22 cellular contexts compared by ENCODE assay signal in genomic region chr5:122447941-122448340, GRCh38.
"Had no signal": no experiment of that assay in that cellular context is flagged by ENCODE, and none has a peak within 500 bp of the region (broad histone marks: within the 10 kb centered on the region; RNA-seq: fewer than 3 reads in every experiment).

No MANE protein-coding gene starts in this region.

- H3K27ac ChIP-seq: left ventricle myocardium inferior, right atrium auricular region, right lobe of liver, tibial nerve, uterus had no signal

- H3K4me1 ChIP-seq: left ventricle myocardium inferior, right atrium auricular region, right lobe of liver, tibial nerve, uterus had no signal

- ATAC-seq: mucosa of descending colon; naive thymus-derived CD4-positive, alpha-beta T cell; natural killer cell treated with Interleukin-12 subunit alpha and Interleukin-12 subunit beta and Interleukin-15 and Interleukin-18, amount 100 ng/mL, for 72 hours; right lobe of liver; stimulated activated memory B cell treated with anti-CD40 and anti-IgM and Interleukin-4, amounts not matched to agents 10 μg/mL and 1 μg/mL and 100 μg/mL, for 72 hours; stimulated activated naive CD8-positive, alpha-beta T cell treated with anti-CD3 and anti-CD28 coated beads, Interleukin-15, amount 100 ng/mL, for 72 hours had no signal

- H3K4me2 ChIP-seq: smooth muscle cell had no signal

- H3K27me3 ChIP-seq: ovary, right atrium auricular region, right lobe of liver, tibial nerve, uterus had no signal

- H3K9me3 ChIP-seq: left ventricle myocardium inferior, mucosa of descending colon, ovary, right atrium auricular region, right lobe of liver, tibial nerve, uterus had no signal

- H3K4me3 ChIP-seq: left ventricle myocardium inferior, lung, mucosa of descending colon, ovary, right atrium auricular region, right lobe of liver, smooth muscle cell, tibial nerve, uterus had no signal

- H3K36me3 ChIP-seq: left ventricle myocardium inferior, ovary, right atrium auricular region, uterus had no signal

- DNase-seq: islet precursor cell; left ventricle myocardium inferior; mesendoderm; midbrain; mucosa of descending colon; naive thymus-derived CD4-positive, alpha-beta T cell; ovary; right lobe of liver; stimulated activated CD4-positive, alpha-beta T cell treated with anti-CD3 and anti-CD28 coated beads, Interleukin-1b, Interleukin-23, amount 100 ng/mL, for 48 hours; stimulated activated CD4-positive, alpha-beta T cell treated with anti-CD3 and anti-CD28 coated beads, Interleukin-2, amount 100 ng/mL, for 48 hours; stimulated activated CD4-positive, alpha-beta T cell treated with anti-CD3 and anti-CD28 coated beads, Interleukin-4, amount 100 ng/mL, for 4 hours; stimulated activated CD8-positive, alpha-beta memory T cell treated with anti-CD3 and anti-CD28 coated beads, Interleukin-4, amount 100 ng/mL, for 48 hours; stimulated activated naive CD4-positive, alpha-beta T cell treated with Interleukin-2 at 50 U/mL for 16 hours; stimulated activated naive CD8-positive, alpha-beta T cell treated with anti-CD3 and anti-CD28 coated beads, Interleukin-15, amount 100 ng/mL, for 72 hours; substantia nigra; uterus had no signal
